In genomic region chr18:67509711-67510110, GRCh38 we compare ENCODE assay signal across 13 cellular contexts. TPM values are rescaled to one million over a fixed set of nuclear protein-coding genes. Genes with fewer than 3 reads are reported as not detected.
DNase-seq lines count a peak whose midpoint lies in the region; ATAC-seq and TF ChIP-seq lines count a peak whose summit lies in the region.
"Had no signal": no experiment of that assay in that cellular context is flagged by ENCODE, and none has a peak within 500 bp of the region (broad histone marks: within the 10 kb centered on the region; RNA-seq: fewer than 3 reads in every experiment).

No MANE protein-coding gene starts in this region.

- H3K9me3 Mint-ChIP-seq in activated CD4-positive, alpha-beta T cell treated with anti-CD3 and anti-CD28 coated beads, Interleukin-2, amount 10 ng/mL, durations not matched to agents 24 days and 14 days, result no peaks in the 10 kb centered on the region
- peaks cover 0 to 12% (median 0%) of the 10 kb centered on the region in 5 experiments for H3K9me3 Mint-ChIP-seq in brain
- no peaks in the 10 kb centered on the region for H3K9me3 Mint-ChIP-seq in activated CD8-positive, alpha-beta T cell treated with anti-CD3 and anti-CD28 coated beads for 36 hours
- H3K9me3 Mint-ChIP-seq: T-cell had no signal

- no peak for ATAC-seq in activated CD8-positive, alpha-beta T cell treated with anti-CD3 and anti-CD28 coated beads for 36 hours
- ATAC-seq in GM21576 (IDR thresholded peaks at IDR 0.05; ENCODE audit: unreplicated experiment), result no peak
- ATAC-seq: mucosa of descending colon, T-cell had no signal

- peak; percentile 7 for DNase-seq in activated CD4-positive, alpha-beta T cell treated with anti-CD3 and anti-CD28 coated beads, Interleukin-2, amount 10 ng/mL, durations not matched to agents 24 days and 14 days
- no peak for DNase-seq in activated CD4-positive, alpha-beta T cell treated with anti-CD3 and anti-CD28 coated beads for 1 hour
- DNase-seq in globus pallidus (ENCODE audit: low spot score) (peak; percentile 88), superior temporal gyrus (ENCODE audit: extremely low spot score) (peak; percentile 89), activated gamma-delta T cell (lab: John Stamatoyannopoulos, UW) (no peak)
- no peak for DNase-seq in activated CD8-positive, alpha-beta T cell treated with anti-CD3 and anti-CD28 coated beads for 36 hours
- DNase-seq: activated effector memory CD4-positive, alpha-beta T cell treated with Interleukin-2 at 50 U/mL for 16 hours; effector CD8-positive, alpha-beta T cell; mucosa of descending colon; stimulated activated CD4-positive, alpha-beta T cell treated with anti-CD3 and anti-CD28 coated beads, Interleukin-4, amount 100 ng/mL, for 4 hours; T-cell had no signal

- CTCF ChIA-PET in activated CD8-positive, alpha-beta T cell treated with anti-CD3 and anti-CD28 coated beads for 36 hours (lab: Charles Lee), result no interaction called here

- POLR2A ChIA-PET in activated CD8-positive, alpha-beta T cell treated with anti-CD3 and anti-CD28 coated beads for 36 hours (lab: Charles Lee), result no interaction called here

- intact Hi-C loops in activated CD4-positive, alpha-beta T cell treated with anti-CD3 and anti-CD28 coated beads, Interleukin-2, amount 10 ng/mL, durations not matched to agents 24 days and 14 days (cut with micrococcal nuclease), result loop anchor here (10.0 kb wide), 1 partner anchor 1205 kb away; the partner anchor contains the start of gene TMX3
- intact Hi-C loops in activated CD8-positive, alpha-beta T cell treated with anti-CD3 and anti-CD28 coated beads for 36 hours (cut with micrococcal nuclease), result loop anchor here (10.0 kb wide), 1 partner anchor 295 kb away; no protein-coding TSS in a partner anchor

- H3K27me3 Mint-ChIP-seq in activated CD4-positive, alpha-beta T cell treated with anti-CD3 and anti-CD28 coated beads, Interleukin-2, amount 10 ng/mL, durations not matched to agents 24 days and 14 days, result peaks cover 11% of the 10 kb centered on the region
- peaks cover 4% of the 10 kb centered on the region for H3K27me3 Mint-ChIP-seq in brain
- H3K27me3 Mint-ChIP-seq in activated CD8-positive, alpha-beta T cell treated with anti-CD3 and anti-CD28 coated beads for 36 hours, result no peaks in the 10 kb centered on the region
- H3K27me3 Mint-ChIP-seq: T-cell had no signal

- H3K4me3 Mint-ChIP-seq in activated CD4-positive, alpha-beta T cell treated with anti-CD3 and anti-CD28 coated beads, Interleukin-2, amount 10 ng/mL, durations not matched to agents 24 days and 14 days, result no peak overlapping the region
- H3K4me3 Mint-ChIP-seq in brain, result peak overlapping the region in 4 of 5 experiments; percentile 8 to 66 (median 26)
- no peak overlapping the region for H3K4me3 Mint-ChIP-seq in activated CD8-positive, alpha-beta T cell treated with anti-CD3 and anti-CD28 coated beads for 36 hours
- H3K4me3 Mint-ChIP-seq: T-cell had no signal

- H3K4me1 Mint-ChIP-seq in activated CD4-positive, alpha-beta T cell treated with anti-CD3 and anti-CD28 coated beads, Interleukin-2, amount 10 ng/mL, durations not matched to agents 24 days and 14 days, result no peaks in the 10 kb centered on the region
- H3K4me1 Mint-ChIP-seq in brain, result peaks cover 41% of the 10 kb centered on the region
- H3K4me1 Mint-ChIP-seq in activated CD8-positive, alpha-beta T cell treated with anti-CD3 and anti-CD28 coated beads for 36 hours (ENCODE audit: low read depth), result no peaks in the 10 kb centered on the region

- no peaks in the 10 kb centered on the region for H3K36me3 Mint-ChIP-seq in activated CD4-positive, alpha-beta T cell treated with anti-CD3 and anti-CD28 coated beads, Interleukin-2, amount 10 ng/mL, durations not matched to agents 24 days and 14 days (ENCODE audit: low read depth)
- H3K36me3 Mint-ChIP-seq in brain, result peaks cover 33% of the 10 kb centered on the region
- no peaks in the 10 kb centered on the region for H3K36me3 Mint-ChIP-seq in activated CD8-positive, alpha-beta T cell treated with anti-CD3 and anti-CD28 coated beads for 36 hours (ENCODE audit: low read depth)
- H3K36me3 Mint-ChIP-seq: T-cell had no signal

- H3K27ac Mint-ChIP-seq in activated CD4-positive, alpha-beta T cell treated with anti-CD3 and anti-CD28 coated beads, Interleukin-2, amount 10 ng/mL, durations not matched to agents 24 days and 14 days, result no peak overlapping the region
- H3K27ac Mint-ChIP-seq in brain, result peak overlapping the region; percentile 5 to 95 (median 77)
- no peak overlapping the region for H3K27ac Mint-ChIP-seq in activated CD8-positive, alpha-beta T cell treated with anti-CD3 and anti-CD28 coated beads for 36 hours
- H3K27ac Mint-ChIP-seq: T-cell had no signal

- TF ChIP-seq CTCF in brain (conservative IDR thresholded peaks at IDR 0.05), result no peak
- TF ChIP-seq CTCF in activated CD8-positive, alpha-beta T cell treated with anti-CD3 and anti-CD28 coated beads for 36 hours (IDR thresholded peaks at IDR 0.05), result no peak

RNA-seq across cellular contexts. Expression of gene DSEL, which starts 6.8 kb away (rescaled TPM):
- total RNA-seq in activated CD4-positive, alpha-beta T cell treated with anti-CD3 and anti-CD28 coated beads, Interleukin-2, amount 10 ng/mL, durations not matched to agents 24 days and 14 days, result not detected in 2 replicates
- 0.92 TPM for polyA plus RNA-seq in brain (ENCODE audit: insufficient read depth, low read depth, low replicate concordance)
- under 1 TPM; 0.09 to 0.13 TPM for total RNA-seq in activated CD8-positive, alpha-beta T cell treated with anti-CD3 and anti-CD28 coated beads for 36 hours

Comparison
In these comparisons a context has a peak if more than half of its experiments do, and no peak if none do; other contexts are left out.
1. DNase-seq: peak in activated CD4-positive, alpha-beta T cell treated with anti-CD3 and anti-CD28 coated beads, Interleukin-2, amount 10 ng/mL, durations not matched to agents 24 days and 14 days (single experiment), globus pallidus (single experiment) and superior temporal gyrus (single experiment); none in activated CD4-positive, alpha-beta T cell treated with anti-CD3 and anti-CD28 coated beads for 1 hour (single experiment), activated CD8-positive, alpha-beta T cell treated with anti-CD3 and anti-CD28 coated beads for 36 hours (single experiment) and activated gamma-delta T cell (single experiment).
2. H3K27ac Mint-ChIP-seq: peak in brain (5 of 5); none in activated CD4-positive, alpha-beta T cell treated with anti-CD3 and anti-CD28 coated beads, Interleukin-2, amount 10 ng/mL, durations not matched to agents 24 days and 14 days (single experiment) and activated CD8-positive, alpha-beta T cell treated with anti-CD3 and anti-CD28 coated beads for 36 hours (single experiment).
3. H3K4me3 Mint-ChIP-seq: peak in brain (4 of 5); none in activated CD4-positive, alpha-beta T cell treated with anti-CD3 and anti-CD28 coated beads, Interleukin-2, amount 10 ng/mL, durations not matched to agents 24 days and 14 days (single experiment) and activated CD8-positive, alpha-beta T cell treated with anti-CD3 and anti-CD28 coated beads for 36 hours (single experiment).